In the genomic region with DNA sequence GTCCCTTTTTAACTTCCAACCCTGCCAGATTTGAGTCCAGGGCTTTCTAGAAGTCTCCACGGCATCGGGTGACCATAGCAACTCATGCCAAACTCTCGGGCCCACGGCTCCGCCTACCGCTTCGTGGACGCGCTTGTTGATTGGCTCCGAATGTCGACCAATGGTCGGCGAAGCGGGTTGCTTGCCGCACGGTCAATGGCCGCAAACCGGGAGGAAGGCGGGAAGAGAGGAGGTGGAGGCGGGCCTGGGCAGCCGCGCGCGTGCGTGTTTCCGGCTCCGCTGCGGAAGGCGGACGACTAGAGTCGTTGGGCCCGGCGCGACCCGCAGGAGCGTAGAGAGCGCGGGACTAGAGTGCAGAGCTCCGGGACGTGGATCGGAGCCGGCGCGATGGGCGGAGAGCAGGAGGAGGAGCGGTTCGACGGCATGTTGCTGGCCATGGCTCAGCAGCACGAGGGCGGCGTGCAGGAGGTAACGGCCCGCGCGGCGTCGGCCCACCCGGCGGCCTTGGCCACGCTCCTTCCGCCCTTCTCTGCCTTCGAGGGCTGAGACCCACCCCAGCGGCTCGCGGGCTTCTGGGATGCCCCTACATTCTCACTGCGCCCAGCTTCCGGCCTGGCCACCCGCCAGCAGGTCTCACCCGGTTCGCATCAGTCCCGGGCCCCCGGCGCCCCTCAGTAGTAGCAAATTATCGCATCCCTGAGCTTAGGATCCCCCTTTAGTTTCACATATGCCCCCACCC, we compare ENCODE assay signal across 1 cellular context.
TF ChIP-seq lines count a peak whose summit lies in the region.

TSS of gene NUDC (plus strand) at position 282 of the 739 bp plus-strand sequence. CDS start at position 388, 106 bp downstream.

TF ChIP-seq in GM12878, 131 proteins besides CTCF, POLR2A, EP300 and RAD21 (continued from another document and continues in another):
- TF ChIP-seq RELB (IDR thresholded peaks at IDR 0.05; ENCODE audit: low read depth) (peak; percentile 65; the same call in 1 of the 2 replicates), NFYA (IDR thresholded peaks at IDR 0.05; ENCODE audit: borderline replicate concordance, low read depth, low read length) (peak; percentile 25; the same call in 1 of the 2 replicates), ZNF687 (IDR thresholded peaks at IDR 0.05) (peak; percentile 33; the same call in 1 of the 2 replicates), KLF5 (IDR thresholded peaks at IDR 0.05; ENCODE audit: partially characterized antibody) (no peak), POLR2AphosphoS5 (IDR thresholded peaks at IDR 0.05; ENCODE audit: low read length) (peak; percentile 92), ZNF207 (IDR thresholded peaks at IDR 0.05; ENCODE audit: borderline replicate concordance) (0 out of 2 replicates have a peak, but pooled peaks have one; percentile 56), GATAD2B (conservative IDR thresholded peaks at IDR 0.05; ENCODE audit: low read depth) (peak; percentile 91), BMI1 (IDR thresholded peaks at IDR 0.05; ENCODE audit: borderline replicate concordance) (peak; percentile 91), NRF1 (conservative IDR thresholded peaks at IDR 0.05; ENCODE audit: low read depth, low read length) (peak; percentile 33; the same call in 1 of the 2 replicates), CHD2 (IDR thresholded peaks at IDR 0.05; ENCODE audit: borderline replicate concordance, low read depth, low read length) (peak; percentile 86), NFXL1 (IDR thresholded peaks at IDR 0.05; ENCODE audit: borderline replicate concordance) (no peak), IRF4 (IDR thresholded peaks at IDR 0.05; ENCODE audit: low read depth, low read length) (0 out of 2 replicates have a peak, but pooled peaks have one; percentile 20), SIX5 (IDR thresholded peaks at IDR 0.05; ENCODE audit: low read depth, low read length, severe bottlenecking) (no peak), EED (IDR thresholded peaks at IDR 0.05; ENCODE audit: low read depth) (no peak; the same call in 1 of the 2 replicates), FOS (IDR thresholded peaks at IDR 0.05; ENCODE audit: borderline replicate concordance, extremely low read depth, insufficient read length) (peak; percentile 54), LARP7 (IDR thresholded peaks at IDR 0.05) (peak; percentile 85), SP1 (IDR thresholded peaks at IDR 0.05; ENCODE audit: low read depth, low read length) (peak; percentile 92), TAF1 (IDR thresholded peaks at IDR 0.05; ENCODE audit: borderline replicate concordance, low read depth, low read length) (peak; percentile 73; the same call in 1 of the 2 replicates), BCL3 (IDR thresholded peaks at IDR 0.05; ENCODE audit: borderline replicate concordance, insufficient read depth, low read depth, low read length, poor library complexity, severe bottlenecking) (no peak), POLR2AphosphoS2 (IDR thresholded peaks at IDR 0.05; ENCODE audit: low read depth, low read length) (peak; percentile 45; the same call in 1 of the 2 replicates), PBX3 (IDR thresholded peaks at IDR 0.05; ENCODE audit: insufficient replicate concordance, low read depth, low read length) (peak; percentile 91), GABPA (IDR thresholded peaks at IDR 0.05; ENCODE audit: low read depth) (peak; percentile 91), CREM (IDR thresholded peaks at IDR 0.05; ENCODE audit: low read depth) (peak; percentile 90), SMC3 (IDR thresholded peaks at IDR 0.05; ENCODE audit: borderline replicate concordance, low read length) (no peak), MAX (IDR thresholded peaks at IDR 0.05; ENCODE audit: low read depth, low read length) (peak; percentile 60; the same call in 1 of the 2 replicates), MYC (IDR thresholded peaks at IDR 0.05; ENCODE audit: insufficient read depth, insufficient read length, insufficient replicate concordance, low read length, severe bottlenecking) (peak; percentile 88), SIN3A (IDR thresholded peaks at IDR 0.05; ENCODE audit: low read depth, low read length) (peak; percentile 54), SPI1 (IDR thresholded peaks at IDR 0.05; ENCODE audit: borderline replicate concordance, insufficient read depth, low read depth, low read length) (peak; percentile 21; the same call in 1 of the 2 replicates), ZNF217 (IDR thresholded peaks at IDR 0.05) (no peak), BHLHE40 (IDR thresholded peaks at IDR 0.05; ENCODE audit: borderline replicate concordance in 1 of 2, low read depth in 2 of 2, low read length in 1 of 2) (peak in 1 of 2 experiments; percentile 34; a peak in 2 of 4 replicates), ESRRA (IDR thresholded peaks at IDR 0.05; ENCODE audit: low read length) (no peak), PAX5 (IDR thresholded peaks at IDR 0.05; ENCODE audit: borderline replicate concordance, low read depth, low read length) (no peak), RAD51 (IDR thresholded peaks at IDR 0.05) (no peak), USF2 (IDR thresholded peaks at IDR 0.05; ENCODE audit: borderline replicate concordance, low read depth, low read length) (no peak), PKNOX1 (IDR thresholded peaks at IDR 0.05) (peak; percentile 96), TBL1XR1 (IDR thresholded peaks at IDR 0.05; ENCODE audit: low read depth, low read length) (no peak)
- TF ChIP-seq, protein P1, sequence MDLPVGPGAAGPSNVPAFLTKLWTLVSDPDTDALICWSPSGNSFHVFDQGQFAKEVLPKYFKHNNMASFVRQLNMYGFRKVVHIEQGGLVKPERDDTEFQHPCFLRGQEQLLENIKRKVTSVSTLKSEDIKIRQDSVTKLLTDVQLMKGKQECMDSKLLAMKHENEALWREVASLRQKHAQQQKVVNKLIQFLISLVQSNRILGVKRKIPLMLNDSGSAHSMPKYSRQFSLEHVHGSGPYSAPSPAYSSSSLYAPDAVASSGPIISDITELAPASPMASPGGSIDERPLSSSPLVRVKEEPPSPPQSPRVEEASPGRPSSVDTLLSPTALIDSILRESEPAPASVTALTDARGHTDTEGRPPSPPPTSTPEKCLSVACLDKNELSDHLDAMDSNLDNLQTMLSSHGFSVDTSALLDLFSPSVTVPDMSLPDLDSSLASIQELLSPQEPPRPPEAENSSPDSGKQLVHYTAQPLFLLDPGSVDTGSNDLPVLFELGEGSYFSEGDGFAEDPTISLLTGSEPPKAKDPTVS (IDR thresholded peaks at IDR 0.05; ENCODE audit: low read depth, low read length) = peak; percentile 99
- TF ChIP-seq, protein P2, sequence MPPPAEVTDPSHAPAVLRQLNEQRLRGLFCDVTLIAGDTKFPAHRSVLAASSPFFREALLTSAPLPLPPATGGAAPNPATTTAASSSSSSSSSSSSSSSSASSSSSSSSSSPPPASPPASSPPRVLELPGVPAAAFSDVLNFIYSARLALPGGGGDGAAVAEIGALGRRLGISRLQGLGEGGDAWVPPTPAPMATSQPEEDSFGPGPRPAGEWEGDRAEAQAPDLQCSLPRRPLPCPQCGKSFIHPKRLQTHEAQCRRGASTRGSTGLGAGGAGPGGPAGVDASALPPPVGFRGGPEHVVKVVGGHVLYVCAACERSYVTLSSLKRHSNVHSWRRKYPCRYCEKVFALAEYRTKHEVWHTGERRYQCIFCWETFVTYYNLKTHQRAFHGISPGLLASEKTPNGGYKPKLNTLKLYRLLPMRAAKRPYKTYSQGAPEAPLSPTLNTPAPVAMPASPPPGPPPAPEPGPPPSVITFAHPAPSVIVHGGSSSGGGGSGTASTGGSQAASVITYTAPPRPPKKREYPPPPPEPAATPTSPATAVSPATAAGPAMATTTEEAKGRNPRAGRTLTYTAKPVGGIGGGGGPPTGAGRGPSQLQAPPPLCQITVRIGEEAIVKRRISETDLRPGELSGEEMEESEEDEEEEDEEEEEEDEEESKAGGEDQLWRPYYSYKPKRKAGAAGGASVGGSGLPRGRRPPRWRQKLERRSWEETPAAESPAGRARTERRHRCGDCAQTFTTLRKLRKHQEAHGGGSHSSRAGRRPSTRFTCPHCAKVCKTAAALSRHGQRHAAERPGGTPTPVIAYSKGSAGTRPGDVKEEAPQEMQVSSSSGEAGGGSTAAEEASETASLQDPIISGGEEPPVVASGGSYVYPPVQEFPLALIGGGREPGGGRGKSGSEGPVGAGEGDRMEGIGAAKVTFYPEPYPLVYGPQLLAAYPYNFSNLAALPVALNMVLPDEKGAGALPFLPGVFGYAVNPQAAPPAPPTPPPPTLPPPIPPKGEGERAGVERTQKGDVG (CRISPR knock-in tag; IDR thresholded peaks at IDR 0.05) = no peak
- TF ChIP-seq, protein P3, sequence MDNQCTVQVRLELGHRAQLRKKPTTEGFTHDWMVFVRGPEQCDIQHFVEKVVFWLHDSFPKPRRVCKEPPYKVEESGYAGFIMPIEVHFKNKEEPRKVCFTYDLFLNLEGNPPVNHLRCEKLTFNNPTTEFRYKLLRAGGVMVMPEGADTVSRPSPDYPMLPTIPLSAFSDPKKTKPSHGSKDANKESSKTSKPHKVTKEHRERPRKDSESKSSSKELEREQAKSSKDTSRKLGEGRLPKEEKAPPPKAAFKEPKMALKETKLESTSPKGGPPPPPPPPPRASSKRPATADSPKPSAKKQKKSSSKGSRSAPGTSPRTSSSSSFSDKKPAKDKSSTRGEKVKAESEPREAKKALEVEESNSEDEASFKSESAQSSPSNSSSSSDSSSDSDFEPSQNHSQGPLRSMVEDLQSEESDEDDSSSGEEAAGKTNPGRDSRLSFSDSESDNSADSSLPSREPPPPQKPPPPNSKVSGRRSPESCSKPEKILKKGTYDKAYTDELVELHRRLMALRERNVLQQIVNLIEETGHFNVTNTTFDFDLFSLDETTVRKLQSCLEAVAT (IDR thresholded peaks at IDR 0.05) = no peak
